13 cellular contexts compared by ENCODE assay signal in the genomic region with DNA sequence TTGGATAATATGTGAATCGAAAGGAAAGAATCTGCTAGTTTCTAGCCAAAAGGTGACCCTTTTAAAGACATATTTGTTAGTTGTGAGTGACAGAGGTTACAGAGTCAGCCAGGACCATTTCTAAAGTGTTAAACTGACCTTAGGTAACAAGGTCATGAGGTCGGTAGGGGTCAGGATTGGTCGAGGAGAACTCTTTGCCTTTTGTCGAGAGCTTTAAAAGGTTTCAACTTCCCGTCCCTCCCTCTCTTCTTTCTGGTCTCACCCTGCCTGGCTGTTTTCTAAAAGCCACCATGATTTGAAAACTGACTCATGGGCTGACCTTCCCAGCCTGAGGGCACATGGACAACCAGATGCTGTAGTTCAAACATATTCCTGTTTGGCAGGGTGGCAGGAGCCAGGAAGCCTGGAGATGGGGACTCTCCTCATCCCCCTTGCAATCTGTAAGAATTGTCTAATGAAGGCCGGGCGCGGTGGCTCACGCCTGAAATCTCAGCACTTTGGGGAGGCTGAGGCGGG. TPM values are rescaled to one million over a fixed set of nuclear protein-coding genes. Genes with fewer than 3 reads are reported as not detected.
"Had no signal": no experiment of that assay in that cellular context is flagged by ENCODE, and none has a peak within 500 bp of the region (broad histone marks: within the 10 kb centered on the region; RNA-seq: fewer than 3 reads in every experiment).

No MANE protein-coding gene starts in this region.

- H3K4me1 ChIP-seq: esophagus squamous epithelium, spleen, upper lobe of right lung had no signal

- H3K9me3 Mint-ChIP-seq: memory B cell; natural killer cell; stimulated activated naive CD8-positive, alpha-beta T cell treated with anti-CD3 and anti-CD28 coated beads, Interleukin-15, amount 100 ng/mL, for 72 hours had no signal

- H3K27ac Mint-ChIP-seq: memory B cell; natural killer cell; stimulated activated naive CD8-positive, alpha-beta T cell treated with anti-CD3 and anti-CD28 coated beads, Interleukin-15, amount 100 ng/mL, for 72 hours had no signal

- H3K27ac ChIP-seq: cardiac muscle cell, esophagus squamous epithelium, spleen, upper lobe of right lung had no signal

- ATAC-seq: left ventricle myocardium superior; natural killer cell; sciatic nerve; stimulated activated naive CD8-positive, alpha-beta T cell treated with anti-CD3 and anti-CD28 coated beads, Interleukin-15, amount 100 ng/mL, for 72 hours; upper lobe of right lung had no signal

- DNase-seq: activated naive CD4-positive, alpha-beta T cell treated with anti-CD3 and anti-CD28 coated beads, Interleukin-2, amount 50 U/mL, for 16 hours; activated T-cell treated with anti-CD3 and anti-CD28 coated beads for 4 hours; esophagus squamous epithelium; kidney glomerular epithelial cell; left ventricle myocardium superior; natural killer cell; spleen; stimulated activated naive CD8-positive, alpha-beta T cell treated with anti-CD3 and anti-CD28 coated beads, Interleukin-15, amount 100 ng/mL, for 72 hours; upper lobe of right lung had no signal

- H3K4me1 Mint-ChIP-seq: memory B cell had no signal

- H3K36me3 ChIP-seq: cardiac muscle cell, esophagus squamous epithelium, spleen, upper lobe of right lung had no signal

- H3K27me3 ChIP-seq: cardiac muscle cell, esophagus squamous epithelium, upper lobe of right lung had no signal

- H3K4me3 ChIP-seq: cardiac muscle cell, esophagus squamous epithelium, spleen, upper lobe of right lung had no signal

- H3K4me3 Mint-ChIP-seq: memory B cell; natural killer cell; stimulated activated naive CD8-positive, alpha-beta T cell treated with anti-CD3 and anti-CD28 coated beads, Interleukin-15, amount 100 ng/mL, for 72 hours had no signal

- H3K9me3 ChIP-seq: esophagus squamous epithelium, spleen, upper lobe of right lung had no signal

- FAIRE-seq: astrocyte had no signal

- H3K36me3 Mint-ChIP-seq: memory B cell, natural killer cell had no signal

RNA-seq across cellular contexts. Expression of gene PRTG, which starts 25.8 kb away (rescaled TPM):
- total RNA-seq: natural killer cell had no signal
